In genomic region chrX:50431623-50432022, GRCh38 we compare ENCODE assay signal across 1 cellular context.
TF ChIP-seq lines count a peak whose summit lies in the region.

No MANE protein-coding gene starts in this region.

TF ChIP-seq in HepG2, 621 proteins besides CTCF, POLR2A, EP300 and RAD21 (continued from another document and continues in another):
- TF ChIP-seq, protein P1, sequence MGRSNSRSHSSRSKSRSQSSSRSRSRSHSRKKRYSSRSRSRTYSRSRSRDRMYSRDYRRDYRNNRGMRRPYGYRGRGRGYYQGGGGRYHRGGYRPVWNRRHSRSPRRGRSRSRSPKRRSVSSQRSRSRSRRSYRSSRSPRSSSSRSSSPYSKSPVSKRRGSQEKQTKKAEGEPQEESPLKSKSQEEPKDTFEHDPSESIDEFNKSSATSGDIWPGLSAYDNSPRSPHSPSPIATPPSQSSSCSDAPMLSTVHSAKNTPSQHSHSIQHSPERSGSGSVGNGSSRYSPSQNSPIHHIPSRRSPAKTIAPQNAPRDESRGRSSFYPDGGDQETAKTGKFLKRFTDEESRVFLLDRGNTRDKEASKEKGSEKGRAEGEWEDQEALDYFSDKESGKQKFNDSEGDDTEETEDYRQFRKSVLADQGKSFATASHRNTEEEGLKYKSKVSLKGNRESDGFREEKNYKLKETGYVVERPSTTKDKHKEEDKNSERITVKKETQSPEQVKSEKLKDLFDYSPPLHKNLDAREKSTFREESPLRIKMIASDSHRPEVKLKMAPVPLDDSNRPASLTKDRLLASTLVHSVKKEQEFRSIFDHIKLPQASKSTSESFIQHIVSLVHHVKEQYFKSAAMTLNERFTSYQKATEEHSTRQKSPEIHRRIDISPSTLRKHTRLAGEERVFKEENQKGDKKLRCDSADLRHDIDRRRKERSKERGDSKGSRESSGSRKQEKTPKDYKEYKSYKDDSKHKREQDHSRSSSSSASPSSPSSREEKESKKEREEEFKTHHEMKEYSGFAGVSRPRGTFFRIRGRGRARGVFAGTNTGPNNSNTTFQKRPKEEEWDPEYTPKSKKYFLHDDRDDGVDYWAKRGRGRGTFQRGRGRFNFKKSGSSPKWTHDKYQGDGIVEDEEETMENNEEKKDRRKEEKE (IDR thresholded peaks at IDR 0.05): no peak
- peak; percentile 49; the same call in 1 of the 2 replicates for TF ChIP-seq THRA (CRISPR knock-in tag; IDR thresholded peaks at IDR 0.05; ENCODE audit: borderline replicate concordance)
- TF ChIP-seq ATM (IDR thresholded peaks at IDR 0.05; ENCODE audit: borderline replicate concordance): no peak
- TF ChIP-seq ZNF562 (CRISPR knock-in tag; IDR thresholded peaks at IDR 0.05; ENCODE audit: borderline replicate concordance): no peak
- TF ChIP-seq, protein P2, sequence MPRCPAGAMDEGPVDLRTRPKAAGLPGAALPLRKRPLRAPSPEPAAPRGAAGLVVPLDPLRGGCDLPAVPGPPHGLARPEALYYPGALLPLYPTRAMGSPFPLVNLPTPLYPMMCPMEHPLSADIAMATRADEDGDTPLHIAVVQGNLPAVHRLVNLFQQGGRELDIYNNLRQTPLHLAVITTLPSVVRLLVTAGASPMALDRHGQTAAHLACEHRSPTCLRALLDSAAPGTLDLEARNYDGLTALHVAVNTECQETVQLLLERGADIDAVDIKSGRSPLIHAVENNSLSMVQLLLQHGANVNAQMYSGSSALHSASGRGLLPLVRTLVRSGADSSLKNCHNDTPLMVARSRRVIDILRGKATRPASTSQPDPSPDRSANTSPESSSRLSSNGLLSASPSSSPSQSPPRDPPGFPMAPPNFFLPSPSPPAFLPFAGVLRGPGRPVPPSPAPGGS (CRISPR knock-in tag; IDR thresholded peaks at IDR 0.05): no peak
- no peak for TF ChIP-seq RFXAP (CRISPR knock-in tag; IDR thresholded peaks at IDR 0.05; ENCODE audit: borderline replicate concordance)
- TF ChIP-seq KAT2B (IDR thresholded peaks at IDR 0.05; ENCODE audit: borderline replicate concordance, low read depth, low read length): no peak
- no peak for TF ChIP-seq HOXA3 (CRISPR knock-in tag; IDR thresholded peaks at IDR 0.05)
- TF ChIP-seq THAP8 (CRISPR knock-in tag; IDR thresholded peaks at IDR 0.05; ENCODE audit: borderline replicate concordance): no peak
- TF ChIP-seq, protein P3, sequence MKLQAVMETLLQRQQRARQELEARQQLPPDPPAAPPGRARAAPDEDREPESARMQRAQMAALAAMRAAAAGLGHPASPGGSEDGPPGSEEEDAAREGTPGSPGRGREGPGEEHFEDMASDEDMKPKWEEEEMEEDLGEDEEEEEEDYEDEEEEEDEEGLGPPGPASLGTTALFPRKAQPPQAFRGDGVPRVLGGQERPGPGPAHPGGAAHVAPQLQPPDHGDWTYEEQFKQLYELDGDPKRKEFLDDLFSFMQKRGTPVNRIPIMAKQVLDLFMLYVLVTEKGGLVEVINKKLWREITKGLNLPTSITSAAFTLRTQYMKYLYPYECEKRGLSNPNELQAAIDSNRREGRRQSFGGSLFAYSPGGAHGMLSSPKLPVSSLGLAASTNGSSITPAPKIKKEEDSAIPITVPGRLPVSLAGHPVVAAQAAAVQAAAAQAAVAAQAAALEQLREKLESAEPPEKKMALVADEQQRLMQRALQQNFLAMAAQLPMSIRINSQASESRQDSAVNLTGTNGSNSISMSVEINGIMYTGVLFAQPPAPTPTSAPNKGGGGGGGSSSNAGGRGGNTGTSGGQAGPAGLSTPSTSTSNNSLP (IDR thresholded peaks at IDR 0.05; ENCODE audit: low read depth, low read length): no peak
- TF ChIP-seq, protein P4, sequence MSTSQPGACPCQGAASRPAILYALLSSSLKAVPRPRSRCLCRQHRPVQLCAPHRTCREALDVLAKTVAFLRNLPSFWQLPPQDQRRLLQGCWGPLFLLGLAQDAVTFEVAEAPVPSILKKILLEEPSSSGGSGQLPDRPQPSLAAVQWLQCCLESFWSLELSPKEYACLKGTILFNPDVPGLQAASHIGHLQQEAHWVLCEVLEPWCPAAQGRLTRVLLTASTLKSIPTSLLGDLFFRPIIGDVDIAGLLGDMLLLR (CRISPR knock-in tag; IDR thresholded peaks at IDR 0.05): no peak
- no peak for TF ChIP-seq FOXM1 (CRISPR knock-in tag; IDR thresholded peaks at IDR 0.05)
- TF ChIP-seq, protein P5, sequence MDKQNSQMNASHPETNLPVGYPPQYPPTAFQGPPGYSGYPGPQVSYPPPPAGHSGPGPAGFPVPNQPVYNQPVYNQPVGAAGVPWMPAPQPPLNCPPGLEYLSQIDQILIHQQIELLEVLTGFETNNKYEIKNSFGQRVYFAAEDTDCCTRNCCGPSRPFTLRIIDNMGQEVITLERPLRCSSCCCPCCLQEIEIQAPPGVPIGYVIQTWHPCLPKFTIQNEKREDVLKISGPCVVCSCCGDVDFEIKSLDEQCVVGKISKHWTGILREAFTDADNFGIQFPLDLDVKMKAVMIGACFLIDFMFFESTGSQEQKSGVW (CRISPR knock-in tag; IDR thresholded peaks at IDR 0.05; ENCODE audit: borderline replicate concordance): no peak
- TF ChIP-seq, protein P6, sequence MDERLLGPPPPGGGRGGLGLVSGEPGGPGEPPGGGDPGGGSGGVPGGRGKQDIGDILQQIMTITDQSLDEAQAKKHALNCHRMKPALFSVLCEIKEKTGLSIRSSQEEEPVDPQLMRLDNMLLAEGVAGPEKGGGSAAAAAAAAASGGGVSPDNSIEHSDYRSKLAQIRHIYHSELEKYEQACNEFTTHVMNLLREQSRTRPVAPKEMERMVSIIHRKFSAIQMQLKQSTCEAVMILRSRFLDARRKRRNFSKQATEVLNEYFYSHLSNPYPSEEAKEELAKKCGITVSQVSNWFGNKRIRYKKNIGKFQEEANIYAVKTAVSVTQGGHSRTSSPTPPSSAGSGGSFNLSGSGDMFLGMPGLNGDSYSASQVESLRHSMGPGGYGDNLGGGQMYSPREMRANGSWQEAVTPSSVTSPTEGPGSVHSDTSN (CRISPR knock-in tag; IDR thresholded peaks at IDR 0.05): no peak
- no peak for TF ChIP-seq ATF3 (CRISPR knock-in tag; IDR thresholded peaks at IDR 0.05)
- no peak for TF ChIP-seq ATF7 (IDR thresholded peaks at IDR 0.05)
- TF ChIP-seq ATF7 (CRISPR knock-in tag; IDR thresholded peaks at IDR 0.05): no peak
- TF ChIP-seq PAX8 (CRISPR knock-in tag; IDR thresholded peaks at IDR 0.05; ENCODE audit: borderline replicate concordance): no peak
- TF ChIP-seq CBFB (CRISPR knock-in tag; IDR thresholded peaks at IDR 0.05): no peak
- TF ChIP-seq CERS6 (CRISPR knock-in tag; IDR thresholded peaks at IDR 0.05): no peak
- TF ChIP-seq ZNF576 (CRISPR knock-in tag; IDR thresholded peaks at IDR 0.05): no peak
- TF ChIP-seq SALL2 (CRISPR knock-in tag; IDR thresholded peaks at IDR 0.05): no peak
- no peak for TF ChIP-seq MYC (CRISPR knock-in tag; IDR thresholded peaks at IDR 0.05; ENCODE audit: borderline replicate concordance)
- TF ChIP-seq CEBPZ (IDR thresholded peaks at IDR 0.05; ENCODE audit: low read length): no peak
- TF ChIP-seq, protein P7, sequence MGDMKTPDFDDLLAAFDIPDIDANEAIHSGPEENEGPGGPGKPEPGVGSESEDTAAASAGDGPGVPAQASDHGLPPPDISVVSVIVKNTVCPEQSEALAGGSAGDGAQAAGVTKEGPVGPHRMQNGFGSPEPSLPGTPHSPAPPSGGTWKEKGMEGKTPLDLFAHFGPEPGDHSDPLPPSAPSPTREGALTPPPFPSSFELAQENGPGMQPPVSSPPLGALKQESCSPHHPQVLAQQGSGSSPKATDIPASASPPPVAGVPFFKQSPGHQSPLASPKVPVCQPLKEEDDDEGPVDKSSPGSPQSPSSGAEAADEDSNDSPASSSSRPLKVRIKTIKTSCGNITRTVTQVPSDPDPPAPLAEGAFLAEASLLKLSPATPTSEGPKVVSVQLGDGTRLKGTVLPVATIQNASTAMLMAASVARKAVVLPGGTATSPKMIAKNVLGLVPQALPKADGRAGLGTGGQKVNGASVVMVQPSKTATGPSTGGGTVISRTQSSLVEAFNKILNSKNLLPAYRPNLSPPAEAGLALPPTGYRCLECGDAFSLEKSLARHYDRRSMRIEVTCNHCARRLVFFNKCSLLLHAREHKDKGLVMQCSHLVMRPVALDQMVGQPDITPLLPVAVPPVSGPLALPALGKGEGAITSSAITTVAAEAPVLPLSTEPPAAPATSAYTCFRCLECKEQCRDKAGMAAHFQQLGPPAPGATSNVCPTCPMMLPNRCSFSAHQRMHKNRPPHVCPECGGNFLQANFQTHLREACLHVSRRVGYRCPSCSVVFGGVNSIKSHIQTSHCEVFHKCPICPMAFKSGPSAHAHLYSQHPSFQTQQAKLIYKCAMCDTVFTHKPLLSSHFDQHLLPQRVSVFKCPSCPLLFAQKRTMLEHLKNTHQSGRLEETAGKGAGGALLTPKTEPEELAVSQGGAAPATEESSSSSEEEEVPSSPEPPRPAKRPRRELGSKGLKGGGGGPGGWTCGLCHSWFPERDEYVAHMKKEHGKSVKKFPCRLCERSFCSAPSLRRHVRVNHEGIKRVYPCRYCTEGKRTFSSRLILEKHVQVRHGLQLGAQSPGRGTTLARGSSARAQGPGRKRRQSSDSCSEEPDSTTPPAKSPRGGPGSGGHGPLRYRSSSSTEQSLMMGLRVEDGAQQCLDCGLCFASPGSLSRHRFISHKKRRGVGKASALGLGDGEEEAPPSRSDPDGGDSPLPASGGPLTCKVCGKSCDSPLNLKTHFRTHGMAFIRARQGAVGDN (CRISPR knock-in tag; IDR thresholded peaks at IDR 0.05): no peak; the same call in 1 of the 2 replicates
- no peak for TF ChIP-seq ZNF350 (CRISPR knock-in tag; IDR thresholded peaks at IDR 0.05; ENCODE audit: borderline replicate concordance, low read depth)
- no peak for TF ChIP-seq CREB3 (CRISPR knock-in tag; IDR thresholded peaks at IDR 0.05)
- no peak for TF ChIP-seq SRSF9 (IDR thresholded peaks at IDR 0.05; ENCODE audit: borderline replicate concordance, insufficient read depth, low read depth, low read length, poor library complexity, severe bottlenecking)
- no peak for TF ChIP-seq TEAD2 (CRISPR knock-in tag; IDR thresholded peaks at IDR 0.05)
- no peak for TF ChIP-seq KLF13 (CRISPR knock-in tag; IDR thresholded peaks at IDR 0.05)
